12 cellular contexts compared by ENCODE assay signal in the genomic region with DNA sequence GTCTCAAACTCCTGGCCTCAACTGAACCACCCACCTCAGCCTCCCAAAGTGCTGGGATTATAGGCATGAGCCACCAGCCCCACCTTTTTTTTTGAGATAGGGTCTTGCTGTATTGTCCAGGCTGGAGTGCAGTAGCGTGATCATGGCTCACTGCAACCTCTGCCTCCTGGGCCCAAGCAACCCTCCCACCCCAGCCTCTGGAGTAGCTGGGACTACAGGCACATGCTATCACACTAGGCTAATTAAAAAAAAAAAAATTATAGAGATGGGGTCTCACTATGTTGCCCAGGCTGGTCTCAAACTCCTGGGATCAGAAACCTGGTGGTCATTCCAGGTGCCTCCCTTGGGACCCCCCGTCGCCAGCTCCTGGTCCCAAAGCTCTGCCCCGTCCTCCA. TPM values are rescaled to one million over a fixed set of nuclear protein-coding genes. Genes with fewer than 3 reads are reported as not detected.
DNase-seq lines count a peak whose midpoint lies in the region; ATAC-seq and TF ChIP-seq lines count a peak whose summit lies in the region.
"Had no signal": no experiment of that assay in that cellular context is flagged by ENCODE, and none has a peak within 500 bp of the region (broad histone marks: within the 10 kb centered on the region; RNA-seq: fewer than 3 reads in every experiment).

No MANE protein-coding gene starts in this region.

- no peak for TF ChIP-seq CTCF in CD14-positive monocyte (IDR thresholded peaks at IDR 0.05)
- TF ChIP-seq CTCF in ascending aorta (IDR thresholded peaks at IDR 0.05) = no peak
- no peak for TF ChIP-seq CTCF in left lung (IDR thresholded peaks at IDR 0.05)
- no peak for TF ChIP-seq CTCF in smooth muscle cell (IDR thresholded peaks at IDR 0.05; ENCODE audit: borderline replicate concordance, insufficient read depth, poor library complexity, severe bottlenecking)
- no peak for TF ChIP-seq CTCF in nephron progenitor cell (IDR thresholded peaks at IDR 0.05)

- H3K79me2 ChIP-seq in smooth muscle cell (ENCODE audit: low read depth) = peaks cover 51% of the 10 kb centered on the region

- no peaks in the 10 kb centered on the region for H3K27me3 ChIP-seq in ascending aorta
- H3K27me3 ChIP-seq in left lung = peaks cover 0 to 34% of the 10 kb centered on the region in 2 donors
- H3K27me3 ChIP-seq in smooth muscle cell (ENCODE audit: low read depth) = no peaks in the 10 kb centered on the region
- H3K27me3 ChIP-seq: BE2C had no signal

- WGBS in smooth muscle cell (ENCODE audit: low lambda C conversion rate) = 89% methylated on average over 4 of the region's 4 CpGs

- H3K27ac Mint-ChIP-seq in CD14-positive monocyte (peak overlapping the region in 4 of 7 donors; percentile 15 to 95 (median 78)), nephron progenitor cell (no peak overlapping the region)

- intact Hi-C loops in CD14-positive monocyte (cut with micrococcal nuclease) = no loop called here
- intact Hi-C loops in ascending aorta (cut with DNase I) = no loop called here
- intact Hi-C loops in left lung (cut with DNase I) = no loop called here

- peak overlapping the region; percentile 90 to 95 for H3K27ac ChIP-seq in ascending aorta
- peak overlapping the region; percentile 87 to 89 for H3K27ac ChIP-seq in left lung
- peak overlapping the region; percentile 99 for H3K27ac ChIP-seq in smooth muscle cell (ENCODE audit: low read depth)
- H3K27ac ChIP-seq: neutrophil had no signal

- H2AFZ ChIP-seq in smooth muscle cell (ENCODE audit: low read depth) = no peak overlapping the region

- H3K9ac ChIP-seq in smooth muscle cell (ENCODE audit: low read depth) = no peak overlapping the region

- peaks cover 99% of the 10 kb centered on the region for H4K20me1 ChIP-seq in smooth muscle cell (ENCODE audit: low read depth)

- H3K4me3 ChIP-seq in ascending aorta = peak overlapping the region; percentile 7 to 14
- H3K4me3 ChIP-seq in left lung = no peak overlapping the region
- no peak overlapping the region for H3K4me3 ChIP-seq in smooth muscle cell

- H3K9me3 Mint-ChIP-seq in CD14-positive monocyte = peaks cover 0 to 5% (median 0%) of the 10 kb centered on the region in 7 donors
- H3K9me3 Mint-ChIP-seq in nephron progenitor cell = no peaks in the 10 kb centered on the region
- H3K9me3 Mint-ChIP-seq: central memory CD8-positive, alpha-beta T cell had no signal

- H3K4me1 Mint-ChIP-seq in CD14-positive monocyte (peaks cover 43% of the 10 kb centered on the region), nephron progenitor cell (peaks cover 74% of the 10 kb centered on the region)
- H3K4me1 Mint-ChIP-seq: central memory CD8-positive, alpha-beta T cell had no signal

- H3K9me3 ChIP-seq in ascending aorta (no peaks in the 10 kb centered on the region), left lung (no peaks in the 10 kb centered on the region), smooth muscle cell (replicated peaks; ENCODE audit: low read depth) (no peaks in the 10 kb centered on the region)
- H3K9me3 ChIP-seq: BE2C, neutrophil had no signal

- ATAC-seq in left lung (no peak), GM19023 (IDR thresholded peaks at IDR 0.05; ENCODE audit: unreplicated experiment) (no peak), HG03039 (IDR thresholded peaks at IDR 0.05; ENCODE audit: unreplicated experiment) (no peak)

- H3K36me3 ChIP-seq in ascending aorta (no peaks in the 10 kb centered on the region), left lung (no peaks in the 10 kb centered on the region), smooth muscle cell (ENCODE audit: low read depth) (no peaks in the 10 kb centered on the region)
- H3K36me3 ChIP-seq: BE2C, neutrophil had no signal

- peaks cover 8% of the 10 kb centered on the region for H3F3A ChIP-seq in smooth muscle cell (ENCODE audit: low read depth)

- DNase-seq in CD14-positive monocyte (ENCODE audit: low spot score) (no peak), ascending aorta (ENCODE audit: low spot score in 2 of 2) (no peak), left lung (no peak), smooth muscle cell (lab: John Stamatoyannopoulos, UW; ENCODE audit: unreplicated experiment) (no peak), nephron progenitor cell (no peak), HuH-7 (ENCODE audit: low spot score) (no peak)
- DNase-seq: activated CD4-positive, alpha-beta T cell treated with anti-CD3 and anti-CD28 coated beads for 1 hour had no signal

- peak overlapping the region in 1 of 2 donors; percentile 59 for H3K4me3 Mint-ChIP-seq in CD14-positive monocyte
- H3K4me3 Mint-ChIP-seq in nephron progenitor cell = no peak overlapping the region
- H3K4me3 Mint-ChIP-seq: central memory CD8-positive, alpha-beta T cell had no signal

- H3K27me3 Mint-ChIP-seq in CD14-positive monocyte (ENCODE audit: low read depth in 3 of 3) (peaks cover 34 to 53% (median 38%) of the 10 kb centered on the region in 3 donors), nephron progenitor cell (ENCODE audit: low read depth, poor library complexity) (no peaks in the 10 kb centered on the region)

- peaks cover 21 to 40% of the 10 kb centered on the region in 2 donors for H3K4me1 ChIP-seq in ascending aorta
- H3K4me1 ChIP-seq in left lung = peaks cover 42 to 72% of the 10 kb centered on the region in 2 donors
- peaks cover 25% of the 10 kb centered on the region for H3K4me1 ChIP-seq in smooth muscle cell (ENCODE audit: low read depth)

- H3K4me2 ChIP-seq in smooth muscle cell = peak overlapping the region; percentile 57

- peaks cover 2 to 3% of the 10 kb centered on the region in 2 donors for H3K36me3 Mint-ChIP-seq in CD14-positive monocyte
- H3K36me3 Mint-ChIP-seq in nephron progenitor cell (ENCODE audit: low read depth) = peaks cover 4% of the 10 kb centered on the region

RNA-seq across cellular contexts. Expression of a gene that starts 25.0 kb away (rescaled TPM):
- polyA plus RNA-seq in CD14-positive monocyte = not detected
- total RNA-seq in ascending aorta = 7.5 TPM
- total RNA-seq in left lung = 10 to 100 TPM; 20.8 to 28.3 TPM
- total RNA-seq in smooth muscle cell = 18.3 and 20.0 TPM in 2 replicates
- polyA plus RNA-seq in smooth muscle cell = 38.5 and 41.5 TPM in 2 replicates

Comparison
In these comparisons a context has a peak if more than half of its experiments do, and no peak if none do; other contexts are left out.
1. H3K4me3 ChIP-seq: peak in ascending aorta (2 of 2); none in left lung (0 of 2) and smooth muscle cell (single experiment).
2. Peak in every context shown above with its lines, with median percentiles within 50 percentile points of each other: H3K27ac ChIP-seq.